ENCODE assay signal across 10 cellular contexts in the genomic region with DNA sequence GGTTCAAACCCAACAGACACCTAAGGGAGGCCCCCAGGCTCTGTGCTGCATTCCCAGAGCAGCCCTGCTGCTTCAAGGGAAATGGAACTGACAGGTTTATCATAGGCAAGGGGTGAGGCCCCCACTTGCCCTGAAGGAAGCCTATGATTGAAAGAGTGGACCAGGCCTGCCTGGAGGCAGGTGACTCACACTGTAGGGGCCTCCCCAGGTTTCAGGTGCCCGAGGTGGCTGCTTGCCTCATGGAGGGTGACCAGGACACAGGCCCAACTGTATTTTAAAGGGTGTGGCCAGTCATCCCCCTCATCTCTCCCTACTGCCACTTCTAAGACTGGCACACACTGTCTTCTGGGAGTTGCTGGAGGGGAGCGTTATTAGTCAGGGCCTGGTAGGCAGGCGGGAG.
"Had no signal": no experiment of that assay in that cellular context is flagged by ENCODE, and none has a peak within 500 bp of the region (broad histone marks: within the 10 kb centered on the region; RNA-seq: fewer than 3 reads in every experiment).

No MANE protein-coding gene starts in this region.

- DNase-seq: activated CD4-positive, alpha-beta T cell treated with anti-CD3 and anti-CD28 coated beads, Interleukin-2, amount 50 U/mL, for 1 hour; activated effector memory CD4-positive, alpha-beta T cell treated with Interleukin-2 at 50 U/mL for 16 hours; dorsolateral prefrontal cortex; foreskin melanocyte; head of caudate nucleus; left lung; mesenchymal stem cell; nephron progenitor cell; stimulated activated CD4-positive, alpha-beta T cell treated with anti-CD3 and anti-CD28 coated beads, Interleukin-4, amount 100 ng/mL, for 4 hours; transverse colon had no signal

- H3K4me3 ChIP-seq: dorsolateral prefrontal cortex, left lung, transverse colon had no signal

- H3K4me1 ChIP-seq: left lung had no signal

- H3K27ac ChIP-seq: dorsolateral prefrontal cortex, left lung, transverse colon had no signal

- H3K27me3 ChIP-seq: dorsolateral prefrontal cortex, left lung, transverse colon had no signal

- ATAC-seq: left lung had no signal

- H3K9me3 ChIP-seq: left lung, transverse colon had no signal

- H3K36me3 ChIP-seq: transverse colon had no signal
